In genomic region chr9:104780796-104781395, GRCh38 we compare ENCODE assay signal across 9 cellular contexts. TPM values are rescaled to one million over a fixed set of nuclear protein-coding genes. Genes with fewer than 3 reads are reported as not detected.
A peak's percentile ranks its signal among the peaks of the same experiment; 100 is the strongest.
DNase-seq lines count a peak whose midpoint lies in the region; FAIRE-seq and TF ChIP-seq lines count a peak whose summit lies in the region.
"Had no signal": no experiment of that assay in that cellular context is flagged by ENCODE, and none has a peak within 500 bp of the region (broad histone marks: within the 10 kb centered on the region; RNA-seq: fewer than 3 reads in every experiment).

No MANE protein-coding gene starts in this region.

- H3F3A ChIP-seq in OCI-LY1 (ENCODE audit: insufficient read depth, low read length), result no peaks in the 10 kb centered on the region

- H3K27me3 ChIP-seq in OCI-LY1 (ENCODE audit: insufficient read depth, low read length), result no peaks in the 10 kb centered on the region

- H3K9me2 ChIP-seq in OCI-LY1 (ENCODE audit: low read depth, low read length), result no peaks in the 10 kb centered on the region

- H3K27ac ChIP-seq in HEK293 (ENCODE audit: extremely low read depth, low read depth, low read length) (no peak overlapping the region), OCI-LY1 (ENCODE audit: low read depth, low read length, poor library complexity, severe bottlenecking) (no peak overlapping the region)
- H3K27ac ChIP-seq: parathyroid adenoma had no signal

- no peak for FAIRE-seq in urothelium cell line (lab: Jason Lieb, UNC)

- H3K36me3 ChIP-seq in HEK293 (ENCODE audit: control insufficient read depth in 2 of 2, insufficient read depth in 1 of 2, low read length in 2 of 2), result no peaks in the 10 kb centered on the region
- H3K36me3 ChIP-seq in OCI-LY1 (ENCODE audit: insufficient read depth, low read length), result peaks cover 7% of the 10 kb centered on the region

- POLR2A ChIA-PET in HEK293 (lab: Yijun Ruan, JAX), result no interaction called here

- no peak overlapping the region for H3K4me2 ChIP-seq in OCI-LY1 (ENCODE audit: low read length)

- H3K9ac ChIP-seq in OCI-LY1 (ENCODE audit: low read length), result no peak overlapping the region
- H3K9ac ChIP-seq: parathyroid adenoma had no signal

- no peaks in the 10 kb centered on the region for H3K4me1 ChIP-seq in HEK293 (ENCODE audit: control insufficient read depth, insufficient read depth, low read length)
- peaks cover 14% of the 10 kb centered on the region for H3K4me1 ChIP-seq in OCI-LY1 (ENCODE audit: insufficient read depth, low read length, severe bottlenecking)
- H3K4me1 ChIP-seq: parathyroid adenoma had no signal

- CTCF ChIA-PET in HEK293 (lab: Yijun Ruan, JAX), result interaction anchor here (0.6 to 3.0 kb wide), 15 partner anchors 8 to 634 kb away, joined by 3 to 14 read pairs (median 4); no protein-coding TSS in a partner anchor

- TF ChIP-seq CTCF in HEK293 (tag by site-specific recombination; IDR thresholded peaks at IDR 0.05), result no peak
- TF ChIP-seq CTCF in OCI-LY1 (IDR thresholded peaks at IDR 0.05; ENCODE audit: low read length), result peak; percentile 65
- TF ChIP-seq CTCF in fibroblast of mammary gland (conservative IDR thresholded peaks at IDR 0.05; ENCODE audit: control insufficient read depth, insufficient read depth, low read depth, low read length), result peak; percentile 55

- no peaks in the 10 kb centered on the region for H3K79me2 ChIP-seq in OCI-LY1 (ENCODE audit: insufficient read depth, low read length)
- H3K79me2 ChIP-seq: parathyroid adenoma had no signal

- DNase-seq in GF-D8 (lab: John Stamatoyannopoulos, UW) (peak; percentile 12), fibroblast of mammary gland (ENCODE audit: low read depth) (peak; percentile 56), urothelium cell line (ENCODE audit: low spot score) (peak; percentile 27), ureter (ENCODE audit: low spot score) (no peak), NCI-H2029 treated with DMSO at 0.1 percent for 48 hours (lab: John Stamatoyannopoulos, UW) (no peak), hypothalamus (lab: John Stamatoyannopoulos, UW) (no peak)

- no peaks in the 10 kb centered on the region for H4K20me1 ChIP-seq in OCI-LY1 (ENCODE audit: insufficient read depth, low read length)

- no peak overlapping the region for H2AFZ ChIP-seq in OCI-LY1 (ENCODE audit: low read length)
- H2AFZ ChIP-seq: parathyroid adenoma had no signal

- no peaks in the 10 kb centered on the region for H3K9me3 ChIP-seq in HEK293 (ENCODE audit: control insufficient read depth, insufficient read depth, low read depth, low read length)
- H3K9me3 ChIP-seq in OCI-LY1 (ENCODE audit: low read length), result no peaks in the 10 kb centered on the region

- no peak overlapping the region for H3K4me3 ChIP-seq in HEK293 (ENCODE audit: low read depth, low read length)
- H3K4me3 ChIP-seq in OCI-LY1 (ENCODE audit: low read depth, low read length, poor library complexity, severe bottlenecking), result no peak overlapping the region
- H3K4me3 ChIP-seq in fibroblast of mammary gland (ENCODE audit: control insufficient read depth, low read depth, low read length), result no peak overlapping the region

TF ChIP-seq in HEK293, 187 proteins besides CTCF, POLR2A, EP300 and RAD21:
- peak; percentile 67 for TF ChIP-seq ZNF654 (tag by site-specific recombination; IDR thresholded peaks at IDR 0.05; ENCODE audit: low read depth)
- no peak for TF ChIP-seq ZBTB6 (tag by site-specific recombination; IDR thresholded peaks at IDR 0.05)
- TF ChIP-seq ZNF248 (tag by site-specific recombination; IDR thresholded peaks at IDR 0.05), result no peak
TF ChIP-seq in HEK293: peak in this region for 1.

RNA-seq across cellular contexts. Expression of gene NIPSNAP3B, which starts 17.0 kb away (rescaled TPM):
- 4.1 TPM for total RNA-seq in ureter

RNA-seq across cellular contexts. Expression of gene NIPSNAP3A, which starts 33.4 kb away (rescaled TPM):
- 29.9 TPM for total RNA-seq in ureter

Comparison
In these comparisons a context has a peak if more than half of its experiments do, and no peak if none do; other contexts are left out.
1. DNase-seq: peak in GF-D8 (single experiment), fibroblast of mammary gland (single experiment) and urothelium cell line (single experiment); none in ureter (single experiment), NCI-H2029 treated with DMSO at 0.1 percent for 48 hours (single experiment) and hypothalamus (0 of 51).